Comparison of ENCODE assay signal across 8 cellular contexts in the genomic region with DNA sequence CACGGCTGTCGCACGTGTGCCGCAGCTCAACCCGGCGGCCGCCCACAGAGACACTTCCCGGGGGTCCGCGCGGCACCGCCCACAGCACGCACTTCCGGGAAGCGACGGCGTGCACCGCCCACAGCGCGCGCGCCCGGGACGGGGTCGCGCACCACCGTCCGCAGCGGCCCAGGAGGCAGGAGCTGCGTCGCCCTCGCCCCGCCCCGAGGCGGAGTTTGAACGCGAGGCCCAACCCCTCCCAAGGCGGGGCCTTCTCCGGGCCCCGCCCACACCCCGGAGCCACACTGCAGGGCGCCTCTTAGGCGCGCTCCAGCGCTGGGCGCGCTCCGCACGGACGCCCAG.
DNase-seq lines count a peak whose midpoint lies in the region; ATAC-seq and TF ChIP-seq lines count a peak whose summit lies in the region.
"Not testable (repeated sequence)": the region's sequence is repeated elsewhere in the genome, so short reads cannot be mapped to it uniquely, and the experiment has no call there.

No MANE protein-coding gene starts in this region.

- intact Hi-C loops in activated B cell treated with CpG ODN at 0.5 μM for 24 hours (cut with micrococcal nuclease) = not testable (repeated sequence)

- H3K27ac ChIP-seq in DND-41 (ENCODE audit: low read length); cardiac muscle cell: not testable (repeated sequence)

- H3K9me3 Mint-ChIP-seq in activated B cell treated with CpG ODN at 0.5 μM for 24 hours = not testable (repeated sequence)

- not testable (repeated sequence) for H3K79me2 ChIP-seq in DND-41 (ENCODE audit: insufficient read depth, low read length)

- H3K9ac ChIP-seq in DND-41 (ENCODE audit: low read depth, low read length) = not testable (repeated sequence)

- ATAC-seq in DND-41 (ENCODE audit: insufficient read depth, low read depth) (peak; percentile 99), GM21737 (IDR thresholded peaks at IDR 0.05; ENCODE audit: unreplicated experiment) (peak; percentile 98), HG03521 (IDR thresholded peaks at IDR 0.05; ENCODE audit: unreplicated experiment) (peak; percentile 93), activated B cell treated with CpG ODN at 0.5 μM for 24 hours (ENCODE audit: low read depth) (peak; percentile 100), omental fat pad (ENCODE audit: low FRiP score) (peak; percentile 100)

- H3K4me3 ChIP-seq in DND-41 (ENCODE audit: low read depth in 1 of 2, low read length in 2 of 2) = not testable (repeated sequence)
- peak overlapping the region; percentile 53 for H3K4me3 ChIP-seq in cardiac muscle cell

- not testable (repeated sequence) for H3K27ac Mint-ChIP-seq in activated B cell treated with CpG ODN at 0.5 μM for 24 hours

- H3K4me1 ChIP-seq in DND-41 (ENCODE audit: insufficient read depth, low read length); cardiac muscle cell (ENCODE audit: low read depth): not testable (repeated sequence)

- 0 out of 2 replicates have a peak overlapping the region, but pooled peaks have one; percentile 42 for H3K4me2 ChIP-seq in DND-41 (ENCODE audit: insufficient read depth, low read length)

- not testable (repeated sequence) for H3K4me3 Mint-ChIP-seq in activated B cell treated with CpG ODN at 0.5 μM for 24 hours

- DNase-seq in DND-41 (peak; percentile 93), activated B cell treated with CpG ODN at 0.5 μM for 24 hours (peak; percentile 96), amniotic epithelial cell (ENCODE audit: low read depth) (peak; percentile 64), cardiac muscle cell (ENCODE audit: low read depth in 1 of 2, low spot score in 1 of 2) (peak; percentile 80 to 87), omental fat pad (ENCODE audit: low spot score) (peak; percentile 31)
- DNase-seq in stimulated activated CD8-positive, alpha-beta memory T cell treated with anti-CD3 and anti-CD28 coated beads, Interleukin-4, amount 100 ng/mL, for 1 hour (ENCODE audit: low read depth in 2 of 2, low spot score in 1 of 2) = peak; percentile 32 to 70

- not testable (repeated sequence) for H4K20me1 ChIP-seq in DND-41 (ENCODE audit: insufficient read depth, low read length)

- not testable (repeated sequence) for TF ChIP-seq CTCF in DND-41 (IDR thresholded peaks at IDR 0.05; ENCODE audit: borderline replicate concordance, extremely low read depth, low read length, poor library complexity, severe bottlenecking); activated B cell treated with CpG ODN at 0.5 μM for 24 hours (IDR thresholded peaks at IDR 0.05); cardiac muscle cell (IDR thresholded peaks at IDR 0.05; ENCODE audit: low read depth, low read length); omental fat pad (IDR thresholded peaks at IDR 0.05)

- CTCF ChIA-PET in activated B cell treated with CpG ODN at 0.5 μM for 24 hours (lab: Charles Lee) = not testable (repeated sequence)

- POLR2A ChIA-PET in activated B cell treated with CpG ODN at 0.5 μM for 24 hours (lab: Charles Lee) = not testable (repeated sequence)

- not testable (repeated sequence) for H3K4me1 Mint-ChIP-seq in activated B cell treated with CpG ODN at 0.5 μM for 24 hours

- not testable (repeated sequence) for H3K36me3 Mint-ChIP-seq in activated B cell treated with CpG ODN at 0.5 μM for 24 hours (ENCODE audit: low read depth)

- H3K27me3 ChIP-seq in DND-41 (ENCODE audit: insufficient read depth, low read length, poor library complexity); cardiac muscle cell: not testable (repeated sequence)

- H3K9me3 ChIP-seq in DND-41 (ENCODE audit: insufficient read depth, low read length, severe bottlenecking); cardiac muscle cell (ENCODE audit: low read depth): not testable (repeated sequence)

- H3K27me3 Mint-ChIP-seq in activated B cell treated with CpG ODN at 0.5 μM for 24 hours = not testable (repeated sequence)

- not testable (repeated sequence) for H2AFZ ChIP-seq in DND-41 (ENCODE audit: low read depth, low read length)

- H3K36me3 ChIP-seq in DND-41 (ENCODE audit: insufficient read depth, low read length); cardiac muscle cell: not testable (repeated sequence)

Comparison
In these comparisons a context has a peak if more than half of its experiments do, and no peak if none do; other contexts are left out.
1. DNase-seq: peak in every context shown above with its lines; median percentile 96 in activated B cell treated with CpG ODN at 0.5 μM for 24 hours; 93 in DND-41; 84 in cardiac muscle cell; 64 in amniotic epithelial cell; 51 in stimulated activated CD8-positive, alpha-beta memory T cell treated with anti-CD3 and anti-CD28 coated beads, Interleukin-4, amount 100 ng/mL, for 1 hour; 31 in omental fat pad.